In the genomic region with DNA sequence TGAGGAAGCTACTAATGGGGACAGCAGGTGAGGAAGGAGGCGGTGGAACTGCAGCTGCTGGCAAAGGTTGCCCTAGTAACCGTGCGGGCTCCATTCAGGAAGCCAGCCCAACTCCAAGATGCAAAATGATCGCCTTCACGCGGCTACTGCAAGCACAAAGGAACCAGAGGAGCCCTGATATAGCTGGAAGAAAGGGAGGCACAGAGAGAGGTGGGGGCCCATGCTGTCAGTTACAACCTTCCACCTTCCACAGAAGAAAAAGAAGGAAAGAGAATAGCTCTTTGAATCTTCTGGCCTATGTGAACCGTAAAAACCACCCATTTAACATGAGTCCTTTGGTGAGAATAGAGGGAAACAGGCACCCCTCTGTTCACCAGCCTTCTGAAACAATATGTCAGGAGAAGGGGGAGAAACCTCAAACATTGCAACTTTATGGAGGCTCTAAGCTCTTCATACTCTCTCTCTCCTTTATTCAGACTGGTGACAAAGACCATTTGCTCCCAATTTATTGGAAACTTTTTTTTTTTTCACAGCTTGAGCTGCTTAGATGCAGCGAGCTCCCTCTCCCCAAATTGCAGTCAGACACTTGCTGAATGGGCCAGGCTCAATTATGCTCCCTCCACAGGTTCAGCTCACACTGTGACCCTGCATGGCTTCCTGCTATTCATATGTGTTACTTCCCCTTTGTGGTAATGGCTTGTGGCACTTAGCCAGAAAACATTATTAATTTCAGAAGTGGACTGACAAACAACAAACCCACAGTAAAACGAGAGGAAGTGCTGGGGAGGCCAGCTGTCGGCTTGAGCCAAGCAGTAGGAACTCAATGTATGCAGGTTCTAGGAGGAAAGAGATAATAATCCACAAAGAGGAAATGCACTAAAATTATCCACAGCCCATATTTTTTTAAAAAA, we compare ENCODE assay signal across 8 cellular contexts. TPM values are rescaled to one million over a fixed set of nuclear protein-coding genes. Genes with fewer than 3 reads are reported as not detected.
DNase-seq lines count a peak whose midpoint lies in the region; ATAC-seq and TF ChIP-seq lines count a peak whose summit lies in the region.

No MANE protein-coding gene starts in this region.

- peak; percentile 19 for DNase-seq in AG20443 (ENCODE audit: low spot score)
- peak; percentile 54 for DNase-seq in NCI-H1436 (lab: John Stamatoyannopoulos, UW)
- peak; percentile 66 for DNase-seq in T-helper 2 cell treated with Interferon-gamma antibody and Interleukin-4, amounts not matched to agents 5 μg/mL and 100 μg/mL, for 36 hours (ENCODE audit: low spot score)
- DNase-seq in epithelial cell of esophagus (ENCODE audit: low read depth) = peak; percentile 68
- peak; percentile 78 for DNase-seq in myocyte (ENCODE audit: low read depth)
- no peak for DNase-seq in SK-N-DZ (ENCODE audit: low spot score)

- peak overlapping the region; percentile 98 for H3K4me3 Mint-ChIP-seq in T-helper 2 cell treated with Interferon-gamma antibody and Interleukin-4, amounts not matched to agents 5 μg/mL and 100 μg/mL, for 36 hours

- H3K27me3 Mint-ChIP-seq in T-helper 2 cell treated with Interferon-gamma antibody and Interleukin-4, amounts not matched to agents 5 μg/mL and 100 μg/mL, for 36 hours (ENCODE audit: low read depth) = no peaks in the 10 kb centered on the region

- H3K9me3 Mint-ChIP-seq in T-helper 2 cell treated with Interferon-gamma antibody and Interleukin-4, amounts not matched to agents 5 μg/mL and 100 μg/mL, for 36 hours = peaks cover 8% of the 10 kb centered on the region

- H3K27ac Mint-ChIP-seq in T-helper 2 cell treated with Interferon-gamma antibody and Interleukin-4, amounts not matched to agents 5 μg/mL and 100 μg/mL, for 36 hours = peak overlapping the region; percentile 96

- no peak overlapping the region for H3K4me3 ChIP-seq in epithelial cell of esophagus (ENCODE audit: low read length)

- peaks cover 62% of the 10 kb centered on the region for H3K4me1 Mint-ChIP-seq in T-helper 2 cell treated with Interferon-gamma antibody and Interleukin-4, amounts not matched to agents 5 μg/mL and 100 μg/mL, for 36 hours (ENCODE audit: low read depth)

- no peak for TF ChIP-seq CTCF in epithelial cell of esophagus (IDR thresholded peaks at IDR 0.05; ENCODE audit: insufficient read depth, low read depth, low read length, missing control alignments)

- ATAC-seq in GM18520 (IDR thresholded peaks at IDR 0.05; ENCODE audit: unreplicated experiment) (peak; percentile 99), HG02943 (IDR thresholded peaks at IDR 0.05; ENCODE audit: low read depth, unreplicated experiment) (peak; percentile 98)

- H3K36me3 Mint-ChIP-seq in T-helper 2 cell treated with Interferon-gamma antibody and Interleukin-4, amounts not matched to agents 5 μg/mL and 100 μg/mL, for 36 hours (ENCODE audit: low read depth) = peaks cover 66% of the 10 kb centered on the region

RNA-seq across cellular contexts. Expression of a gene that starts 6.2 kb away (rescaled TPM):
- 15.7 and 19.9 TPM in 2 replicates for total RNA-seq in myocyte
- 22.1 TPM for polyA plus RNA-seq in myocyte (2012)
- 0.02 and 0.35 TPM in 2 replicates for polyA plus RNA-seq in SK-N-DZ (2014; cell fraction: cytosol; rRNA removed)
- polyA plus RNA-seq in SK-N-DZ (2014; cell fraction: nucleus; rRNA removed) = 0.67 and 1.4 TPM in 2 replicates
